Comparison of ENCODE assay signal across 8 cellular contexts in genomic region chr3:49855662-49856061, GRCh38. TPM values are rescaled to one million over a fixed set of nuclear protein-coding genes. Genes with fewer than 3 reads are reported as not detected.
DNase-seq lines count a peak whose midpoint lies in the region; ATAC-seq and TF ChIP-seq lines count a peak whose summit lies in the region.

No MANE protein-coding gene starts in this region.

- peaks cover 29% of the 10 kb centered on the region for H3K4me1 ChIP-seq in Karpas-422 (ENCODE audit: low read length)
- H3K4me1 ChIP-seq in colonic mucosa, result peaks cover 5% of the 10 kb centered on the region

- intact Hi-C loops in colonic mucosa (cut with DNase I), result no loop called here

- H3K9me3 Mint-ChIP-seq in neural crest cell, result no peaks in the 10 kb centered on the region

- no peaks in the 10 kb centered on the region for H3K36me3 ChIP-seq in Karpas-422 (ENCODE audit: insufficient read depth, low read length)
- H3K36me3 ChIP-seq in colonic mucosa, result no peaks in the 10 kb centered on the region

- DNase-seq in Karpas-422 (no peak), colonic mucosa (no peak), neural crest cell (ENCODE audit: low read depth, low spot score) (no peak), UCSD-AML1 (lab: John Stamatoyannopoulos, UW; ENCODE audit: unreplicated experiment) (no peak), iPS-NIHi11 (ENCODE audit: low spot score) (no peak), amygdala (lab: John Stamatoyannopoulos, UW) (no peak)

- no peak overlapping the region for H3K27ac Mint-ChIP-seq in neural crest cell (ENCODE audit: unreplicated experiment)

- no peaks in the 10 kb centered on the region for H4K20me1 ChIP-seq in Karpas-422 (ENCODE audit: insufficient read depth, low read depth, low read length)

- no peak for TF ChIP-seq CTCF in C4-2B (conservative IDR thresholded peaks at IDR 0.05)
- no peak for TF ChIP-seq CTCF in colonic mucosa (IDR thresholded peaks at IDR 0.05)
- no peak for TF ChIP-seq CTCF in neural crest cell (conservative IDR thresholded peaks at IDR 0.05)

- H3K4me3 Mint-ChIP-seq in neural crest cell, result peak overlapping the region; percentile 97

- no peaks in the 10 kb centered on the region for H3K36me3 Mint-ChIP-seq in neural crest cell (ENCODE audit: low read depth)

- peak overlapping the region; percentile 99 for H3K4me2 ChIP-seq in Karpas-422 (ENCODE audit: low read depth, low read length, poor library complexity, severe bottlenecking)

- H3K27ac ChIP-seq in C4-2B, result peak overlapping the region; percentile 80
- no peak overlapping the region; the same call in 1 of the 2 replicates for H3K27ac ChIP-seq in Karpas-422 (ENCODE audit: low read length)
- H3K27ac ChIP-seq in colonic mucosa, result no peak overlapping the region

- peak overlapping the region; percentile 85 for H3K4me3 ChIP-seq in Karpas-422 (ENCODE audit: low read length)
- peak overlapping the region; percentile 54 for H3K4me3 ChIP-seq in colonic mucosa

- no peak overlapping the region for H2AFZ ChIP-seq in Karpas-422 (ENCODE audit: low read length)

- H3K9me3 ChIP-seq in Karpas-422 (ENCODE audit: low read length) (no peaks in the 10 kb centered on the region), colonic mucosa (no peaks in the 10 kb centered on the region)

- no peaks in the 10 kb centered on the region for H3K27me3 Mint-ChIP-seq in neural crest cell (ENCODE audit: low read depth)

- H3K9me2 ChIP-seq in Karpas-422 (replicated peaks; ENCODE audit: insufficient read depth, low read length), result no peaks in the 10 kb centered on the region

- H3K9ac ChIP-seq in Karpas-422 (ENCODE audit: low read length), result peak overlapping the region; percentile 83
- peak overlapping the region in 1 of 2 donors; percentile 35 for H3K9ac ChIP-seq in colonic mucosa (ENCODE audit: low read depth in 2 of 2, low read length in 2 of 2)

- H3K27me3 ChIP-seq in Karpas-422 (ENCODE audit: low read length) (no peaks in the 10 kb centered on the region), colonic mucosa (no peaks in the 10 kb centered on the region)

- peaks cover 39% of the 10 kb centered on the region for H3K79me2 ChIP-seq in Karpas-422 (ENCODE audit: low read length)

- peaks cover 16% of the 10 kb centered on the region for H3K4me1 Mint-ChIP-seq in neural crest cell

- ATAC-seq in HG03460 (IDR thresholded peaks at IDR 0.05; ENCODE audit: unreplicated experiment), result no peak

RNA-seq across cellular contexts. Expression of gene TRAIP, which starts 0.7 kb away (rescaled TPM):
- total RNA-seq in Karpas-422 (2014; rRNA removed; shearing (Covaris generic); ENCODE audit: low replicate concordance), result 5.9 and 9.2 TPM in 2 replicates
- total RNA-seq in colonic mucosa (10 to 100 TPM in 1 of 2 donors, 1 to 10 TPM in 1; 3.6 to 19.7 TPM), neural crest cell (33.4 and 38.1 TPM in 2 replicates)

RNA-seq across cellular contexts. Expression of gene CAMKV, which starts 14.0 kb away (rescaled TPM):
- total RNA-seq in Karpas-422 (2014; rRNA removed; shearing (Covaris generic); ENCODE audit: low replicate concordance), result 3.2 and 7.8 TPM in 2 replicates
- under 1 TPM; 0.21 to 0.30 TPM for total RNA-seq in colonic mucosa
- total RNA-seq in neural crest cell, result 41.2 and 43.1 TPM in 2 replicates

RNA-seq across cellular contexts. Expression of gene UBA7, which starts 41.9 kb away (rescaled TPM):
- total RNA-seq in Karpas-422 (2014; rRNA removed; shearing (Covaris generic); ENCODE audit: low replicate concordance), result 10.5 and 24.4 TPM in 2 replicates
- total RNA-seq in colonic mucosa, result 10 to 100 TPM; 67.4 to 88.3 TPM
- 4.2 and 6.0 TPM in 2 replicates for total RNA-seq in neural crest cell

RNA-seq across cellular contexts. Expression of gene MST1R, which starts 48.0 kb away (rescaled TPM):
- total RNA-seq in Karpas-422 (2014; rRNA removed; shearing (Covaris generic); ENCODE audit: low replicate concordance), result not detected in 2 replicates
- total RNA-seq in colonic mucosa, result 100 to 1,000 TPM in 1 of 2 donors, 10 to 100 TPM in 1; 88.9 to 173 TPM
- 1.4 and 2.6 TPM in 2 replicates for total RNA-seq in neural crest cell

RNA-seq across cellular contexts. Expression of gene INKA1, which starts 52.6 kb away (rescaled TPM):
- 5.7 and 9.8 TPM in 2 replicates for total RNA-seq in Karpas-422 (2014; rRNA removed; shearing (Covaris generic); ENCODE audit: low replicate concordance)
- total RNA-seq in colonic mucosa (under 1 TPM; 0.57 to 0.88 TPM), neural crest cell (15.5 and 17.3 TPM in 2 replicates)
